ENCODE assay signal across 1 cellular context in the genomic region with DNA sequence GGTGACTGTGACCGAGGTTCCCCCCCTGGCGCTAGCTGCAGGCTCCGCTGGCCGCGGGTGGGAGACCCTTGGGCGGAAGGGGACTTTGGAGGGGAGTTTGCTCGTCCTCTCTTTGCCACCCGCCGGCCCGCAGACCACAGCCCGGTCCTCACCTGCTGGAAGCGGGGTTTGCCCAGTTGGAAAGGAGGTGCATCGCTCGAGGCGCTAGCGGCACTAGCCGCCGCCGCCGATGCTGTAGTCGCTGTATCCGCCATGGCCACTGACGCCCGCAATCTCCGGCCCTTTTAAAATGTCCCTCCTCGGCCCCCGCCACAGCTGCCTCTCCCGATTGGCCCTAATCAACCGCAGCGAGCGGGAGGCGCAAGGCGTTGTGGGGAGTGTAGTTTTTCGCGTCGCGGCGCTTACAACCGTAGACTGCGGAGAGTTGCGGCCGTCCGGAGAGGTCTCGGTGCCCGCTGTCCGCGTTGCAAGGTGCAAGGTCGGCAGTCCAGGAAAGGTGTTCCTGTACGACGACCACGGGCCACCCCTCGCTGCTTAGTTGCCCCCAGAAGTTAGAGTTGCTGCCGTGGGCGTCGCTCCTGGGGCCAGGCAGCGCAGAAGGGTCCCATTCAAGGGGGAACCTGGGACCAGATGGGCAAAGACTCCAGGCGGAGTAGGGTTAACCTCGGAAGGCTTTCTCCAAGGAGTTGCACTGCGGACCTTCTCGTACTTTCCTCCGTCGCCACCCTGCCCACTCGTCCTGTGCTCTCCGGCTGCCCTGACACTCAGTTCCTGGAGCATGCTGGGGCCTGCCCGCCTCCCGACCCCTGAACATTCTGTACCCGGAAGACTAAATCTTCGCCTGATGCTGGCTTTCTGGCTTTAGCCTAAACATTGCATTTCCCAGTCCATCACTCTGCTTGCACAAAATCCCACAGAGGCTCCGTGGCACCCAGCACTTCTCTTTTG.
TF ChIP-seq lines count a peak whose summit lies in the region.

A gene with protein sequence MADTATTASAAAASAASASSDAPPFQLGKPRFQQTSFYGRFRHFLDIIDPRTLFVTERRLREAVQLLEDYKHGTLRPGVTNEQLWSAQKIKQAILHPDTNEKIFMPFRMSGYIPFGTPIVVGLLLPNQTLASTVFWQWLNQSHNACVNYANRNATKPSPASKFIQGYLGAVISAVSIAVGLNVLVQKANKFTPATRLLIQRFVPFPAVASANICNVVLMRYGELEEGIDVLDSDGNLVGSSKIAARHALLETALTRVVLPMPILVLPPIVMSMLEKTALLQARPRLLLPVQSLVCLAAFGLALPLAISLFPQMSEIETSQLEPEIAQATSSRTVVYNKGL (minus strand): TSS at position 261 of the 948 bp plus-strand sequence. CDS start 7 bp downstream, at position 254.

TF ChIP-seq in GM12878, 131 proteins besides CTCF, POLR2A, EP300 and RAD21 (continued from another document and continues in another):
- TF ChIP-seq, protein P1, sequence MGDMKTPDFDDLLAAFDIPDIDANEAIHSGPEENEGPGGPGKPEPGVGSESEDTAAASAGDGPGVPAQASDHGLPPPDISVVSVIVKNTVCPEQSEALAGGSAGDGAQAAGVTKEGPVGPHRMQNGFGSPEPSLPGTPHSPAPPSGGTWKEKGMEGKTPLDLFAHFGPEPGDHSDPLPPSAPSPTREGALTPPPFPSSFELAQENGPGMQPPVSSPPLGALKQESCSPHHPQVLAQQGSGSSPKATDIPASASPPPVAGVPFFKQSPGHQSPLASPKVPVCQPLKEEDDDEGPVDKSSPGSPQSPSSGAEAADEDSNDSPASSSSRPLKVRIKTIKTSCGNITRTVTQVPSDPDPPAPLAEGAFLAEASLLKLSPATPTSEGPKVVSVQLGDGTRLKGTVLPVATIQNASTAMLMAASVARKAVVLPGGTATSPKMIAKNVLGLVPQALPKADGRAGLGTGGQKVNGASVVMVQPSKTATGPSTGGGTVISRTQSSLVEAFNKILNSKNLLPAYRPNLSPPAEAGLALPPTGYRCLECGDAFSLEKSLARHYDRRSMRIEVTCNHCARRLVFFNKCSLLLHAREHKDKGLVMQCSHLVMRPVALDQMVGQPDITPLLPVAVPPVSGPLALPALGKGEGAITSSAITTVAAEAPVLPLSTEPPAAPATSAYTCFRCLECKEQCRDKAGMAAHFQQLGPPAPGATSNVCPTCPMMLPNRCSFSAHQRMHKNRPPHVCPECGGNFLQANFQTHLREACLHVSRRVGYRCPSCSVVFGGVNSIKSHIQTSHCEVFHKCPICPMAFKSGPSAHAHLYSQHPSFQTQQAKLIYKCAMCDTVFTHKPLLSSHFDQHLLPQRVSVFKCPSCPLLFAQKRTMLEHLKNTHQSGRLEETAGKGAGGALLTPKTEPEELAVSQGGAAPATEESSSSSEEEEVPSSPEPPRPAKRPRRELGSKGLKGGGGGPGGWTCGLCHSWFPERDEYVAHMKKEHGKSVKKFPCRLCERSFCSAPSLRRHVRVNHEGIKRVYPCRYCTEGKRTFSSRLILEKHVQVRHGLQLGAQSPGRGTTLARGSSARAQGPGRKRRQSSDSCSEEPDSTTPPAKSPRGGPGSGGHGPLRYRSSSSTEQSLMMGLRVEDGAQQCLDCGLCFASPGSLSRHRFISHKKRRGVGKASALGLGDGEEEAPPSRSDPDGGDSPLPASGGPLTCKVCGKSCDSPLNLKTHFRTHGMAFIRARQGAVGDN (IDR thresholded peaks at IDR 0.05) = 0 out of 2 replicates have a peak, but pooled peaks have one; percentile 41
- TF ChIP-seq CREM (IDR thresholded peaks at IDR 0.05; ENCODE audit: low read depth) = peak; percentile 71
- TF ChIP-seq MTA2 (IDR thresholded peaks at IDR 0.05; ENCODE audit: low read depth) = peak; percentile 56; the same call in 1 of the 2 replicates
- peak; percentile 93 for TF ChIP-seq YY1 (IDR thresholded peaks at IDR 0.05; ENCODE audit: low read depth, low read length)
- TF ChIP-seq POLR2AphosphoS5 (IDR thresholded peaks at IDR 0.05; ENCODE audit: low read length) = peak; percentile 53; the same call in 1 of the 2 replicates
- peak; percentile 91 for TF ChIP-seq HCFC1 (IDR thresholded peaks at IDR 0.05; ENCODE audit: low read length)
- TF ChIP-seq PML (IDR thresholded peaks at IDR 0.05; ENCODE audit: low read length) = peak; percentile 68; the same call in 1 of the 2 replicates
- peak; percentile 28; the same call in 1 of the 2 replicates for TF ChIP-seq FOXK2 (IDR thresholded peaks at IDR 0.05)
- TF ChIP-seq CREB1 (IDR thresholded peaks at IDR 0.05; ENCODE audit: low read depth) = peak; percentile 66; the same call in 1 of the 2 replicates
- peak in 1 of 2 experiments; percentile 12; a peak in 1 of 4 replicates for TF ChIP-seq BHLHE40 (IDR thresholded peaks at IDR 0.05; ENCODE audit: borderline replicate concordance in 1 of 2, low read depth in 2 of 2, low read length in 1 of 2)
- TF ChIP-seq, protein P2, sequence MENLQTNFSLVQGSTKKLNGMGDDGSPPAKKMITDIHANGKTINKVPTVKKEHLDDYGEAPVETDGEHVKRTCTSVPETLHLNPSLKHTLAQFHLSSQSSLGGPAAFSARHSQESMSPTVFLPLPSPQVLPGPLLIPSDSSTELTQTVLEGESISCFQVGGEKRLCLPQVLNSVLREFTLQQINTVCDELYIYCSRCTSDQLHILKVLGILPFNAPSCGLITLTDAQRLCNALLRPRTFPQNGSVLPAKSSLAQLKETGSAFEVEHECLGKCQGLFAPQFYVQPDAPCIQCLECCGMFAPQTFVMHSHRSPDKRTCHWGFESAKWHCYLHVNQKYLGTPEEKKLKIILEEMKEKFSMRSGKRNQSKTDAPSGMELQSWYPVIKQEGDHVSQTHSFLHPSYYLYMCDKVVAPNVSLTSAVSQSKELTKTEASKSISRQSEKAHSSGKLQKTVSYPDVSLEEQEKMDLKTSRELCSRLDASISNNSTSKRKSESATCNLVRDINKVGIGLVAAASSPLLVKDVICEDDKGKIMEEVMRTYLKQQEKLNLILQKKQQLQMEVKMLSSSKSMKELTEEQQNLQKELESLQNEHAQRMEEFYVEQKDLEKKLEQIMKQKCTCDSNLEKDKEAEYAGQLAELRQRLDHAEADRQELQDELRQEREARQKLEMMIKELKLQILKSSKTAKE (IDR thresholded peaks at IDR 0.05; ENCODE audit: low read depth, poor library complexity, severe bottlenecking) = peak; percentile 24
- TF ChIP-seq EGR1 (IDR thresholded peaks at IDR 0.05; ENCODE audit: borderline replicate concordance in 1 of 2, low read depth in 2 of 2, low read length in 2 of 2) = 0 out of 3 replicates have a peak, but pooled peaks of 1 of the 2 experiments have one; percentile 49
- 0 out of 2 replicates have a peak, but pooled peaks have one; percentile 16 for TF ChIP-seq MEF2A (IDR thresholded peaks at IDR 0.05; ENCODE audit: insufficient read depth, low read depth, low read length)
- peak; percentile 79 for TF ChIP-seq NR2F1 (conservative IDR thresholded peaks at IDR 0.05)
- TF ChIP-seq RUNX3 (IDR thresholded peaks at IDR 0.05; ENCODE audit: low read length) = peak; percentile 96
- peak; percentile 90 for TF ChIP-seq IKZF1 (conservative IDR thresholded peaks at IDR 0.05)
- TF ChIP-seq, protein P3, sequence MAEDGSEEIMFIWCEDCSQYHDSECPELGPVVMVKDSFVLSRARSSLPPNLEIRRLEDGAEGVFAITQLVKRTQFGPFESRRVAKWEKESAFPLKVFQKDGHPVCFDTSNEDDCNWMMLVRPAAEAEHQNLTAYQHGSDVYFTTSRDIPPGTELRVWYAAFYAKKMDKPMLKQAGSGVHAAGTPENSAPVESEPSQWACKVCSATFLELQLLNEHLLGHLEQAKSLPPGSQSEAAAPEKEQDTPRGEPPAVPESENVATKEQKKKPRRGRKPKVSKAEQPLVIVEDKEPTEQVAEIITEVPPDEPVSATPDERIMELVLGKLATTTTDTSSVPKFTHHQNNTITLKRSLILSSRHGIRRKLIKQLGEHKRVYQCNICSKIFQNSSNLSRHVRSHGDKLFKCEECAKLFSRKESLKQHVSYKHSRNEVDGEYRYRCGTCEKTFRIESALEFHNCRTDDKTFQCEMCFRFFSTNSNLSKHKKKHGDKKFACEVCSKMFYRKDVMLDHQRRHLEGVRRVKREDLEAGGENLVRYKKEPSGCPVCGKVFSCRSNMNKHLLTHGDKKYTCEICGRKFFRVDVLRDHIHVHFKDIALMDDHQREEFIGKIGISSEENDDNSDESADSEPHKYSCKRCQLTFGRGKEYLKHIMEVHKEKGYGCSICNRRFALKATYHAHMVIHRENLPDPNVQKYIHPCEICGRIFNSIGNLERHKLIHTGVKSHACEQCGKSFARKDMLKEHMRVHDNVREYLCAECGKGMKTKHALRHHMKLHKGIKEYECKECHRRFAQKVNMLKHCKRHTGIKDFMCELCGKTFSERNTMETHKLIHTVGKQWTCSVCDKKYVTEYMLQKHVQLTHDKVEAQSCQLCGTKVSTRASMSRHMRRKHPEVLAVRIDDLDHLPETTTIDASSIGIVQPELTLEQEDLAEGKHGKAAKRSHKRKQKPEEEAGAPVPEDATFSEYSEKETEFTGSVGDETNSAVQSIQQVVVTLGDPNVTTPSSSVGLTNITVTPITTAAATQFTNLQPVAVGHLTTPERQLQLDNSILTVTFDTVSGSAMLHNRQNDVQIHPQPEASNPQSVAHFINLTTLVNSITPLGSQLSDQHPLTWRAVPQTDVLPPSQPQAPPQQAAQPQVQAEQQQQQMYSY (CRISPR knock-in tag; IDR thresholded peaks at IDR 0.05) = no peak
- TF ChIP-seq, protein P4, sequence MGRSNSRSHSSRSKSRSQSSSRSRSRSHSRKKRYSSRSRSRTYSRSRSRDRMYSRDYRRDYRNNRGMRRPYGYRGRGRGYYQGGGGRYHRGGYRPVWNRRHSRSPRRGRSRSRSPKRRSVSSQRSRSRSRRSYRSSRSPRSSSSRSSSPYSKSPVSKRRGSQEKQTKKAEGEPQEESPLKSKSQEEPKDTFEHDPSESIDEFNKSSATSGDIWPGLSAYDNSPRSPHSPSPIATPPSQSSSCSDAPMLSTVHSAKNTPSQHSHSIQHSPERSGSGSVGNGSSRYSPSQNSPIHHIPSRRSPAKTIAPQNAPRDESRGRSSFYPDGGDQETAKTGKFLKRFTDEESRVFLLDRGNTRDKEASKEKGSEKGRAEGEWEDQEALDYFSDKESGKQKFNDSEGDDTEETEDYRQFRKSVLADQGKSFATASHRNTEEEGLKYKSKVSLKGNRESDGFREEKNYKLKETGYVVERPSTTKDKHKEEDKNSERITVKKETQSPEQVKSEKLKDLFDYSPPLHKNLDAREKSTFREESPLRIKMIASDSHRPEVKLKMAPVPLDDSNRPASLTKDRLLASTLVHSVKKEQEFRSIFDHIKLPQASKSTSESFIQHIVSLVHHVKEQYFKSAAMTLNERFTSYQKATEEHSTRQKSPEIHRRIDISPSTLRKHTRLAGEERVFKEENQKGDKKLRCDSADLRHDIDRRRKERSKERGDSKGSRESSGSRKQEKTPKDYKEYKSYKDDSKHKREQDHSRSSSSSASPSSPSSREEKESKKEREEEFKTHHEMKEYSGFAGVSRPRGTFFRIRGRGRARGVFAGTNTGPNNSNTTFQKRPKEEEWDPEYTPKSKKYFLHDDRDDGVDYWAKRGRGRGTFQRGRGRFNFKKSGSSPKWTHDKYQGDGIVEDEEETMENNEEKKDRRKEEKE (IDR thresholded peaks at IDR 0.05) = no peak
- TF ChIP-seq MTA3 (IDR thresholded peaks at IDR 0.05; ENCODE audit: borderline replicate concordance, low read length) = no peak
- TF ChIP-seq, protein P5, sequence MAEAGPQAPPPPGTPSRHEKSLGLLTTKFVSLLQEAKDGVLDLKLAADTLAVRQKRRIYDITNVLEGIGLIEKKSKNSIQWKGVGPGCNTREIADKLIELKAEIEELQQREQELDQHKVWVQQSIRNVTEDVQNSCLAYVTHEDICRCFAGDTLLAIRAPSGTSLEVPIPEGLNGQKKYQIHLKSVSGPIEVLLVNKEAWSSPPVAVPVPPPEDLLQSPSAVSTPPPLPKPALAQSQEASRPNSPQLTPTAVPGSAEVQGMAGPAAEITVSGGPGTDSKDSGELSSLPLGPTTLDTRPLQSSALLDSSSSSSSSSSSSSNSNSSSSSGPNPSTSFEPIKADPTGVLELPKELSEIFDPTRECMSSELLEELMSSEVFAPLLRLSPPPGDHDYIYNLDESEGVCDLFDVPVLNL (IDR thresholded peaks at IDR 0.05; ENCODE audit: low read depth, low read length) = peak; percentile 76; the same call in 1 of the 2 replicates
- TF ChIP-seq TCF3 (IDR thresholded peaks at IDR 0.05; ENCODE audit: borderline replicate concordance, insufficient read depth, low read depth, low read length) = 0 out of 2 replicates have a peak, but pooled peaks have one; percentile 45
- TF ChIP-seq SIN3A (IDR thresholded peaks at IDR 0.05; ENCODE audit: low read depth, low read length) = 0 out of 2 replicates have a peak, but pooled peaks have one; percentile 46
- TF ChIP-seq IRF4 (IDR thresholded peaks at IDR 0.05; ENCODE audit: low read depth, low read length) = peak; percentile 36; the same call in 1 of the 2 replicates
- TF ChIP-seq ASH2L (IDR thresholded peaks at IDR 0.05; ENCODE audit: borderline replicate concordance, low read depth) = peak; percentile 61; the same call in 1 of the 2 replicates
- TF ChIP-seq CBFB (IDR thresholded peaks at IDR 0.05; ENCODE audit: low read depth) = peak; percentile 93
- peak; percentile 70; the same call in 1 of the 2 replicates for TF ChIP-seq ZNF207 (IDR thresholded peaks at IDR 0.05; ENCODE audit: borderline replicate concordance)
- TF ChIP-seq, protein P6, sequence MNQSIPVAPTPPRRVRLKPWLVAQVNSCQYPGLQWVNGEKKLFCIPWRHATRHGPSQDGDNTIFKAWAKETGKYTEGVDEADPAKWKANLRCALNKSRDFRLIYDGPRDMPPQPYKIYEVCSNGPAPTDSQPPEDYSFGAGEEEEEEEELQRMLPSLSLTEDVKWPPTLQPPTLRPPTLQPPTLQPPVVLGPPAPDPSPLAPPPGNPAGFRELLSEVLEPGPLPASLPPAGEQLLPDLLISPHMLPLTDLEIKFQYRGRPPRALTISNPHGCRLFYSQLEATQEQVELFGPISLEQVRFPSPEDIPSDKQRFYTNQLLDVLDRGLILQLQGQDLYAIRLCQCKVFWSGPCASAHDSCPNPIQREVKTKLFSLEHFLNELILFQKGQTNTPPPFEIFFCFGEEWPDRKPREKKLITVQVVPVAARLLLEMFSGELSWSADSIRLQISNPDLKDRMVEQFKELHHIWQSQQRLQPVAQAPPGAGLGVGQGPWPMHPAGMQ (IDR thresholded peaks at IDR 0.05; ENCODE audit: borderline replicate concordance) = no peak
- no peak for TF ChIP-seq HDGF (IDR thresholded peaks at IDR 0.05)
- 0 out of 2 replicates have a peak, but pooled peaks have one; percentile 25 for TF ChIP-seq CBX5 (IDR thresholded peaks at IDR 0.05; ENCODE audit: low read depth)
- TF ChIP-seq, protein P7, sequence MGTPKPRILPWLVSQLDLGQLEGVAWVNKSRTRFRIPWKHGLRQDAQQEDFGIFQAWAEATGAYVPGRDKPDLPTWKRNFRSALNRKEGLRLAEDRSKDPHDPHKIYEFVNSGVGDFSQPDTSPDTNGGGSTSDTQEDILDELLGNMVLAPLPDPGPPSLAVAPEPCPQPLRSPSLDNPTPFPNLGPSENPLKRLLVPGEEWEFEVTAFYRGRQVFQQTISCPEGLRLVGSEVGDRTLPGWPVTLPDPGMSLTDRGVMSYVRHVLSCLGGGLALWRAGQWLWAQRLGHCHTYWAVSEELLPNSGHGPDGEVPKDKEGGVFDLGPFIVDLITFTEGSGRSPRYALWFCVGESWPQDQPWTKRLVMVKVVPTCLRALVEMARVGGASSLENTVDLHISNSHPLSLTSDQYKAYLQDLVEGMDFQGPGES (IDR thresholded peaks at IDR 0.05) = no peak
- TF ChIP-seq CEBPB (IDR thresholded peaks at IDR 0.05; ENCODE audit: borderline replicate concordance in 1 of 2, low read depth in 2 of 2, low read length in 2 of 2) = no peak
- TF ChIP-seq, protein P8, sequence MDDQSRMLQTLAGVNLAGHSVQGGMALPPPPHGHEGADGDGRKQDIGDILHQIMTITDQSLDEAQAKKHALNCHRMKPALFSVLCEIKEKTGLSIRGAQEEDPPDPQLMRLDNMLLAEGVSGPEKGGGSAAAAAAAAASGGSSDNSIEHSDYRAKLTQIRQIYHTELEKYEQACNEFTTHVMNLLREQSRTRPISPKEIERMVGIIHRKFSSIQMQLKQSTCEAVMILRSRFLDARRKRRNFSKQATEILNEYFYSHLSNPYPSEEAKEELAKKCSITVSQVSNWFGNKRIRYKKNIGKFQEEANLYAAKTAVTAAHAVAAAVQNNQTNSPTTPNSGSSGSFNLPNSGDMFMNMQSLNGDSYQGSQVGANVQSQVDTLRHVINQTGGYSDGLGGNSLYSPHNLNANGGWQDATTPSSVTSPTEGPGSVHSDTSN (IDR thresholded peaks at IDR 0.05; ENCODE audit: insufficient replicate concordance, low read depth, low read length) = peak; percentile 63
